Comparison of ENCODE assay signal across 1 cellular context in the genomic region with DNA sequence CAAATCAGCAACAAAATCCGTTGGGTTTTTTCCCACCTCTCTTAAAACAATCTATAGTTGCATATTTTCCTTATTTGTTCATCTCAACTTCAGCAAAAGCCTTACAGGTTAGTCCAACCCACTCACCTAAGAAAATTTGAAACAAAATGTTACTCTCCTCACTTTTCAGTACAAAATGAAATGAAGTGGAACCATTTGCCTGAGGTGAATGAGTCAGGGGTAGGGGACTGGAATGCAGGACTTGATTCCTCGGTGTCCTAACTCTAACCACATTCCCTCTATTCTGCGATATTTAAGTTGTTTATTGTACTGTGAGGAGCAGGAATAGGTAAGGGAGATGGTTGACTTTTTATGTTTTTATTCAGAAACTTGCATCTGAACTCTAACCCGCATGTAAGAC.
TF ChIP-seq lines count a peak whose summit lies in the region.

No MANE protein-coding gene starts in this region.

TF ChIP-seq in H1, 55 proteins besides CTCF, POLR2A, EP300 and RAD21:
- no peak for TF ChIP-seq SIX5 (IDR thresholded peaks at IDR 0.05; ENCODE audit: low read depth, low read length)
- 0 out of 2 replicates have a peak, but pooled peaks have one; percentile 17 for TF ChIP-seq TEAD4 (IDR thresholded peaks at IDR 0.05; ENCODE audit: low read depth, low read length)
